In genomic region chr11:95229199-95230053, GRCh38 we compare ENCODE assay signal across 8 cellular contexts. TPM values are rescaled to one million over a fixed set of nuclear protein-coding genes. Genes with fewer than 3 reads are reported as not detected.
DNase-seq lines count a peak whose midpoint lies in the region; ATAC-seq and TF ChIP-seq lines count a peak whose summit lies in the region.

No MANE protein-coding gene starts in this region.

- TF ChIP-seq POLR2A in ovary (IDR thresholded peaks at IDR 0.05), result no peak

- H3K4me3 Mint-ChIP-seq in T-helper 1 cell treated with Interleukin-12 subunit alpha and Interleukin-12 subunit beta and Interleukin-4 antibody, amounts not matched to agents 30 μg/mL and 1 μg/mL, for 36 hours, result peak overlapping the region; percentile 91

- H3K9me3 ChIP-seq in A673 (ENCODE audit: low read depth, low read length, poor library complexity, severe bottlenecking), result no peaks in the 10 kb centered on the region
- no peaks in the 10 kb centered on the region for H3K9me3 ChIP-seq in ovary

- intact Hi-C loops in A673 (cut with micrococcal nuclease; ENCODE audit: unreplicated experiment) (no loop called here), ovary (cut with DNase I) (loop anchor here (5.0 to 10.0 kb wide), 5 partner anchors 75 to 475 kb away; no protein-coding TSS in a partner anchor)

- H3K27ac Mint-ChIP-seq in T-helper 1 cell treated with Interleukin-12 subunit alpha and Interleukin-12 subunit beta and Interleukin-4 antibody, amounts not matched to agents 30 μg/mL and 1 μg/mL, for 36 hours, result peak overlapping the region; percentile 80

- peaks cover 36% of the 10 kb centered on the region for H3K27me3 ChIP-seq in A673 (replicated peaks; ENCODE audit: insufficient read depth, low read depth, low read length, poor library complexity)
- peaks cover 15% of the 10 kb centered on the region for H3K27me3 ChIP-seq in H7 (ENCODE audit: control insufficient read depth, insufficient read depth, low read length)
- H3K27me3 ChIP-seq in ovary, result no peaks in the 10 kb centered on the region

- peaks cover 5% of the 10 kb centered on the region for H3K36me3 Mint-ChIP-seq in T-helper 1 cell treated with Interleukin-12 subunit alpha and Interleukin-12 subunit beta and Interleukin-4 antibody, amounts not matched to agents 30 μg/mL and 1 μg/mL, for 36 hours (ENCODE audit: low read depth)

- H3K27me3 Mint-ChIP-seq in T-helper 1 cell treated with Interleukin-12 subunit alpha and Interleukin-12 subunit beta and Interleukin-4 antibody, amounts not matched to agents 30 μg/mL and 1 μg/mL, for 36 hours (ENCODE audit: low read depth), result peaks cover 16% of the 10 kb centered on the region

- H3K4me1 ChIP-seq in A673 (ENCODE audit: insufficient read depth, low read length, poor library complexity, severe bottlenecking), result peaks cover 14% of the 10 kb centered on the region
- H3K4me1 ChIP-seq in ovary (ENCODE audit: insufficient read depth), result peaks cover 3% of the 10 kb centered on the region

- DNase-seq in A673 (ENCODE audit: low spot score) (no peak), H7 (peak; percentile 21), fibroblast of gingiva (ENCODE audit: low read depth) (peak; percentile 56), ovary (no peak), RKO (ENCODE audit: low spot score) (no peak)

- no peaks in the 10 kb centered on the region for H3K9me3 Mint-ChIP-seq in T-helper 1 cell treated with Interleukin-12 subunit alpha and Interleukin-12 subunit beta and Interleukin-4 antibody, amounts not matched to agents 30 μg/mL and 1 μg/mL, for 36 hours

- H3K27ac ChIP-seq in A673 (ENCODE audit: low read depth, low read length, poor library complexity, severe bottlenecking) (no peak overlapping the region), ovary (peak overlapping the region in 1 of 2 donors; percentile 90)

- H3K36me3 ChIP-seq in A673 (ENCODE audit: insufficient read depth, low read length, poor library complexity, severe bottlenecking) (no peaks in the 10 kb centered on the region), H7 (replicated peaks; ENCODE audit: control insufficient read depth, insufficient read depth, low read length) (no peaks in the 10 kb centered on the region), ovary (no peaks in the 10 kb centered on the region)

- H3K4me1 Mint-ChIP-seq in T-helper 1 cell treated with Interleukin-12 subunit alpha and Interleukin-12 subunit beta and Interleukin-4 antibody, amounts not matched to agents 30 μg/mL and 1 μg/mL, for 36 hours (ENCODE audit: low read depth), result peaks cover 33% of the 10 kb centered on the region

- CTCF ChIA-PET in A673 (lab: Charles Lee), result no interaction called here

- BruUV-seq in A673 (replicated peaks; lab: Mats Ljungman, UMichigan), result TSS peak; percentile 23

- POLR2A ChIA-PET in A673 (lab: Charles Lee; ENCODE audit: low non-redundant PET), result no interaction called here

- ATAC-seq in GM21786 (IDR thresholded peaks at IDR 0.05; ENCODE audit: unreplicated experiment) (no peak), HG03175 (IDR thresholded peaks at IDR 0.05; ENCODE audit: unreplicated experiment) (no peak)

- no peak for TF ChIP-seq CTCF in A673 (conservative IDR thresholded peaks at IDR 0.05; ENCODE audit: low read depth, low read length)
- TF ChIP-seq CTCF in ovary (IDR thresholded peaks at IDR 0.05), result no peak

- H3K4me3 ChIP-seq in A673 (ENCODE audit: low read depth, low read length, poor library complexity, severe bottlenecking) (peak overlapping the region; percentile 71), H7 (ENCODE audit: insufficient read depth, low read depth, low read length) (peak overlapping the region; percentile 82), ovary (peak overlapping the region; percentile 89)

- WGBS in ovary, 3 donors, result 0 to 1% (median 0%) methylated on average over 12 of the region's 12 CpGs

- TF ChIP-seq EP300 in ovary (IDR thresholded peaks at IDR 0.05), result no peak

RNA-seq across cellular contexts. Expression of gene SESN3, which starts 1.6 kb away (rescaled TPM):
- 4.9 and 6.7 TPM in 2 replicates for total RNA-seq in A673 (2021)
- total RNA-seq in H7 (2014; rRNA removed; shearing (Covaris generic)), result 12.6 and 30.4 TPM in 2 replicates
- 10 to 100 TPM; 37.1 to 77.3 (median 49.4) TPM for total RNA-seq in ovary
- polyA plus RNA-seq in ovary, result 10 to 100 TPM; 14.5 to 21.7 TPM

Comparison
In these comparisons a context has a peak if more than half of its experiments do, and no peak if none do; other contexts are left out.
1. DNase-seq: peak in H7 (single experiment) and fibroblast of gingiva (single experiment); none in A673 (single experiment), ovary (0 of 5) and RKO (single experiment).
2. Peak in every context shown above with its lines, with median percentiles within 50 percentile points of each other: H3K4me3 ChIP-seq.